ENCODE assay signal across 1 cellular context in genomic region chr7:115449689-115450088, GRCh38.
TF ChIP-seq lines count a peak whose summit lies in the region.

No MANE protein-coding gene starts in this region.

TF ChIP-seq in GM23338, 12 proteins besides CTCF, POLR2A, EP300 and RAD21 (continued from another document):
- TF ChIP-seq ZNF462 (CRISPR knock-in tag; IDR thresholded peaks at IDR 0.05) (no peak), EZH2phosphoT487 (IDR thresholded peaks at IDR 0.05; ENCODE audit: unreplicated experiment) (no peak)
